Comparison of ENCODE assay signal across 11 cellular contexts in the genomic region with DNA sequence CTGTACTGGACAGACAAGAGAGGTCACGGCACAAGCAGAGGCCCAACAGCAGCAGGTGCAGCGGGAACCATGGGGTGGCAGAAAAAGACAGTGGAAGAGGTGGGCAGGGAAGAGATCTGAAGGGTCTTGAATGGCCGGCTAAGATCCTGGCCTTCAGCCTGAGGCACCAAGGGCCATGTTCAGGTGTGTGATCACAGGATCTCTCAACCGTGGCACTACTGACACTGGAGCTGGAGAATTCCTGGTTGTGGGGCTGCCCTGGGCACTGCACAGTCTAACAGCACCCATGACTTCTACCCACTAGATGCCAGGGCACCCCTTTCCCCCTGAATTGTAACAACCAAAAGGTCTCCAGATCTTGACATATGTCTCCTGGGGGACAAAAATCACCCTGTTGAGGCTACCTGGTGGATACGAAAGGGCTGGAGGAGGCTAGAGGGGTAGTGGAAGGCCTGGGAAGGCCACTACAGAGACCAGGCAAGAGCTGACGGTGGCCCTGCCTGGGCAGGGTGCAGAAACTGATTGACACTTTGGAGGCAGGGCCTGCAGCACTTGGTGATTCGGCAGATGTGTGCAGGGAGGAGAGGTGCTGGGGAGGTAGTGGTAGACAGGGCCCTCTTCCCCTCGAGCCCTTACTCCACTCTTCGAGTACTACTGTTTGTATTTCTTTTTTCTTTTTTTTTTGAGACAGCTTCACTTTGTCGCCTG. TPM values are rescaled to one million over a fixed set of nuclear protein-coding genes. Genes with fewer than 3 reads are reported as not detected.
A peak's percentile ranks its signal among the peaks of the same experiment; 100 is the strongest.
DNase-seq lines count a peak whose midpoint lies in the region; ATAC-seq and TF ChIP-seq lines count a peak whose summit lies in the region.
"Had no signal": no experiment of that assay in that cellular context is flagged by ENCODE, and none has a peak within 500 bp of the region (broad histone marks: within the 10 kb centered on the region; RNA-seq: fewer than 3 reads in every experiment).

No MANE protein-coding gene starts in this region.

- peaks cover 55% of the 10 kb centered on the region for H3K4me1 Mint-ChIP-seq in activated CD4-positive, alpha-beta T cell treated with anti-CD3 and anti-CD28 coated beads, Interleukin-2, amount 10 ng/mL, durations not matched to agents 7 days and 5 days
- H3K4me1 Mint-ChIP-seq in activated T-helper 1 cell treated with anti-CD3 and anti-CD28 coated beads, Interleukin-12 subunit alpha, Interleukin-12 subunit beta, Interleukin-2, Interleukin-4 antibody, amounts not matched to agents 30 ng/mL and 10 ng/mL and 1 ng/mL, durations not matched to agents 14 hours and 24 hours and 36 hours (ENCODE audit: low read depth), result peaks cover 50% of the 10 kb centered on the region

- CTCF ChIA-PET in activated CD4-positive, alpha-beta T cell treated with anti-CD3 and anti-CD28 coated beads, Interleukin-2, amount 10 ng/mL, durations not matched to agents 7 days and 5 days (lab: Charles Lee), result no interaction called here

- H3K27ac ChIP-seq in right lobe of liver (peak overlapping the region; percentile 61 to 79 (median 76)), suprapubic skin (peak overlapping the region; percentile 15)

- POLR2A ChIA-PET in activated CD4-positive, alpha-beta T cell treated with anti-CD3 and anti-CD28 coated beads, Interleukin-2, amount 10 ng/mL, durations not matched to agents 7 days and 5 days (lab: Charles Lee), result no interaction called here

- TF ChIP-seq CTCF in right lobe of liver (IDR thresholded peaks at IDR 0.05) (no peak), suprapubic skin (IDR thresholded peaks at IDR 0.05) (no peak)

- no peaks in the 10 kb centered on the region for H3K27me3 Mint-ChIP-seq in activated CD4-positive, alpha-beta T cell treated with anti-CD3 and anti-CD28 coated beads, Interleukin-2, amount 10 ng/mL, durations not matched to agents 7 days and 5 days
- no peaks in the 10 kb centered on the region for H3K27me3 Mint-ChIP-seq in activated T-helper 1 cell treated with anti-CD3 and anti-CD28 coated beads, Interleukin-12 subunit alpha, Interleukin-12 subunit beta, Interleukin-2, Interleukin-4 antibody, amounts not matched to agents 30 ng/mL and 10 ng/mL and 1 ng/mL, durations not matched to agents 14 hours and 24 hours and 36 hours (ENCODE audit: insufficient read depth)

- no peaks in the 10 kb centered on the region for H3K36me3 ChIP-seq in right lobe of liver
- H3K36me3 ChIP-seq in suprapubic skin, result peaks cover 25% of the 10 kb centered on the region

- no peak for DNase-seq in activated CD4-positive, alpha-beta T cell treated with anti-CD3 and anti-CD28 coated beads, Interleukin-2, amount 10 ng/mL, durations not matched to agents 7 days and 5 days
- DNase-seq in activated CD4-positive, alpha-beta T cell treated with anti-CD3 and anti-CD28 coated beads for 1 hour, result no peak
- no peak for DNase-seq in activated T-helper 1 cell treated with anti-CD3 and anti-CD28 coated beads, Interleukin-12 subunit alpha, Interleukin-12 subunit beta, Interleukin-2, Interleukin-4 antibody, amounts not matched to agents 30 ng/mL and 10 ng/mL and 1 ng/mL, durations not matched to agents 14 hours and 24 hours and 36 hours (ENCODE audit: low spot score)
- DNase-seq in right lobe of liver (no peak), suprapubic skin (ENCODE audit: low spot score in 2 of 2) (no peak), T-helper 9 cell (no peak), NCI-H128 (lab: John Stamatoyannopoulos, UW; ENCODE audit: unreplicated experiment) (no peak)
- DNase-seq: DMS79, KG1, T1000 had no signal

- intact Hi-C loops in activated T-helper 1 cell treated with anti-CD3 and anti-CD28 coated beads, Interleukin-12 subunit alpha, Interleukin-12 subunit beta, Interleukin-2, Interleukin-4 antibody, amounts not matched to agents 30 ng/mL and 10 ng/mL and 1 ng/mL, durations not matched to agents 14 hours and 24 hours and 36 hours (cut with micrococcal nuclease), result no loop called here
- intact Hi-C loops in right lobe of liver (cut with DNase I), result no loop called here

- no peak for TF ChIP-seq POLR2A in right lobe of liver (IDR thresholded peaks at IDR 0.05)
- TF ChIP-seq POLR2A in suprapubic skin (IDR thresholded peaks at IDR 0.05), result no peak

- 52% methylated on average over 5 of the region's 10 CpGs for WGBS in right lobe of liver (ENCODE audit: insufficient coverage, low coverage, low lambda C conversion rate, missing lambda C conversion rate)
- WGBS in suprapubic skin, result 77% methylated on average over 10 of the region's 10 CpGs

- no peak overlapping the region for H3K4me3 Mint-ChIP-seq in activated CD4-positive, alpha-beta T cell treated with anti-CD3 and anti-CD28 coated beads, Interleukin-2, amount 10 ng/mL, durations not matched to agents 7 days and 5 days
- no peak overlapping the region for H3K4me3 Mint-ChIP-seq in activated T-helper 1 cell treated with anti-CD3 and anti-CD28 coated beads, Interleukin-12 subunit alpha, Interleukin-12 subunit beta, Interleukin-2, Interleukin-4 antibody, amounts not matched to agents 30 ng/mL and 10 ng/mL and 1 ng/mL, durations not matched to agents 14 hours and 24 hours and 36 hours

- peak overlapping the region; percentile 31 for H3K27ac Mint-ChIP-seq in activated CD4-positive, alpha-beta T cell treated with anti-CD3 and anti-CD28 coated beads, Interleukin-2, amount 10 ng/mL, durations not matched to agents 7 days and 5 days
- H3K27ac Mint-ChIP-seq in activated T-helper 1 cell treated with anti-CD3 and anti-CD28 coated beads, Interleukin-12 subunit alpha, Interleukin-12 subunit beta, Interleukin-2, Interleukin-4 antibody, amounts not matched to agents 30 ng/mL and 10 ng/mL and 1 ng/mL, durations not matched to agents 14 hours and 24 hours and 36 hours, result peak overlapping the region; percentile 38

- no peak for TF ChIP-seq EP300 in suprapubic skin (IDR thresholded peaks at IDR 0.05)

- no peak overlapping the region for H3K4me3 ChIP-seq in right lobe of liver
- H3K4me3 ChIP-seq in suprapubic skin, result no peak overlapping the region

- H3K27me3 ChIP-seq in right lobe of liver (no peaks in the 10 kb centered on the region), suprapubic skin (no peaks in the 10 kb centered on the region)

- H3K9me3 Mint-ChIP-seq in activated CD4-positive, alpha-beta T cell treated with anti-CD3 and anti-CD28 coated beads, Interleukin-2, amount 10 ng/mL, durations not matched to agents 7 days and 5 days, result no peaks in the 10 kb centered on the region
- H3K9me3 Mint-ChIP-seq in activated T-helper 1 cell treated with anti-CD3 and anti-CD28 coated beads, Interleukin-12 subunit alpha, Interleukin-12 subunit beta, Interleukin-2, Interleukin-4 antibody, amounts not matched to agents 30 ng/mL and 10 ng/mL and 1 ng/mL, durations not matched to agents 14 hours and 24 hours and 36 hours, result no peaks in the 10 kb centered on the region

- H3K4me1 ChIP-seq in right lobe of liver (peaks cover 0 to 33% (median 14%) of the 10 kb centered on the region in 4 donors), suprapubic skin (peaks cover 93% of the 10 kb centered on the region)

- H3K9me3 ChIP-seq in right lobe of liver, result no peaks in the 10 kb centered on the region
- no peaks in the 10 kb centered on the region for H3K9me3 ChIP-seq in suprapubic skin

- peaks cover 6% of the 10 kb centered on the region for H3K36me3 Mint-ChIP-seq in activated CD4-positive, alpha-beta T cell treated with anti-CD3 and anti-CD28 coated beads, Interleukin-2, amount 10 ng/mL, durations not matched to agents 7 days and 5 days (ENCODE audit: low read depth)
- H3K36me3 Mint-ChIP-seq in activated T-helper 1 cell treated with anti-CD3 and anti-CD28 coated beads, Interleukin-12 subunit alpha, Interleukin-12 subunit beta, Interleukin-2, Interleukin-4 antibody, amounts not matched to agents 30 ng/mL and 10 ng/mL and 1 ng/mL, durations not matched to agents 14 hours and 24 hours and 36 hours (ENCODE audit: low read depth), result peaks cover 29% of the 10 kb centered on the region

- ATAC-seq in right lobe of liver (peak in 1 of 4 donors; percentile 10), GM18868 (IDR thresholded peaks at IDR 0.05; ENCODE audit: unreplicated experiment) (no peak)

RNA-seq across cellular contexts. Expression of a gene that starts 8.3 kb away (rescaled TPM):
- total RNA-seq in activated CD4-positive, alpha-beta T cell treated with anti-CD3 and anti-CD28 coated beads, Interleukin-2, amount 10 ng/mL, durations not matched to agents 7 days and 5 days, result 10 to 100 TPM; 74.3 to 81.3 TPM
- 151 and 154 TPM in 2 replicates for total RNA-seq in activated T-helper 1 cell treated with anti-CD3 and anti-CD28 coated beads, Interleukin-12 subunit alpha, Interleukin-12 subunit beta, Interleukin-2, Interleukin-4 antibody, amounts not matched to agents 30 ng/mL and 10 ng/mL and 1 ng/mL, durations not matched to agents 14 hours and 24 hours and 36 hours
- total RNA-seq in right lobe of liver (10 to 100 TPM; 19.9 to 41.8 (median 27.4) TPM), suprapubic skin (100 to 1,000 TPM; 112 to 246 (median 160) TPM)

RNA-seq across cellular contexts. Expression of a gene that starts 36.1 kb away (rescaled TPM):
- total RNA-seq in activated CD4-positive, alpha-beta T cell treated with anti-CD3 and anti-CD28 coated beads, Interleukin-2, amount 10 ng/mL, durations not matched to agents 7 days and 5 days, result 10 to 100 TPM; 33.8 to 34.5 TPM
- total RNA-seq in activated T-helper 1 cell treated with anti-CD3 and anti-CD28 coated beads, Interleukin-12 subunit alpha, Interleukin-12 subunit beta, Interleukin-2, Interleukin-4 antibody, amounts not matched to agents 30 ng/mL and 10 ng/mL and 1 ng/mL, durations not matched to agents 14 hours and 24 hours and 36 hours, result 36.6 and 39.1 TPM in 2 replicates
- 10 to 100 TPM in 5 of 6 experiments, 1 to 10 TPM in 1; 7.9 to 42.6 (median 16.9) TPM for total RNA-seq in right lobe of liver
- total RNA-seq in suprapubic skin, result 10 to 100 TPM; 41.5 to 54.9 (median 46.0) TPM
